In genomic region chr1:145996433-145997155, GRCh38 we compare ENCODE assay signal across 8 cellular contexts. TPM values are rescaled to one million over a fixed set of nuclear protein-coding genes. Genes with fewer than 3 reads are reported as not detected.
A peak's percentile ranks its signal among the peaks of the same experiment; 100 is the strongest.
DNase-seq lines count a peak whose midpoint lies in the region; ATAC-seq and TF ChIP-seq lines count a peak whose summit lies in the region.

TSS of gene TXNIP (minus strand) at chr1:145996579. CDS start at chr1:145996266, 313 bp downstream.

- H3K9ac ChIP-seq in OCI-LY3 (ENCODE audit: low read length) (peak within 1 kb of the TSS; percentile 98), mesendoderm (ENCODE audit: low read length) (peak within 1 kb of the TSS; percentile 57)

- H3K27ac ChIP-seq in OCI-LY3 (ENCODE audit: low read length): peak within 1 kb of the TSS; percentile 68
- no peak within 1 kb of the TSS for H3K27ac ChIP-seq in mesendoderm (ENCODE audit: low read depth, low read length)

- peak within 1 kb of the TSS; percentile 90 for H3K4me3 ChIP-seq in OCI-LY3 (ENCODE audit: low read length)
- H3K4me3 ChIP-seq in mesendoderm (ENCODE audit: low read length): peak within 1 kb of the TSS; percentile 25

- H4K5ac ChIP-seq in mesendoderm (ENCODE audit: low read length): no peak within 1 kb of the TSS

- H3K4me1 Mint-ChIP-seq in Calu3 (ENCODE audit: low read depth, unreplicated experiment): peaks cover 47% of the 10 kb centered on the region

- peaks cover 21% of the 10 kb centered on the region for H3K79me2 ChIP-seq in OCI-LY3 (ENCODE audit: low read length)
- H3K79me2 ChIP-seq in mesendoderm (ENCODE audit: control insufficient read depth, insufficient read depth, low read length): no peaks in the 10 kb centered on the region

- H3K4ac ChIP-seq in mesendoderm (ENCODE audit: low read depth, low read length): no peak within 1 kb of the TSS

- H3K4me1 ChIP-seq in OCI-LY3 (ENCODE audit: low read length): peaks cover 27% of the 10 kb centered on the region
- H3K4me1 ChIP-seq in mesendoderm (ENCODE audit: control insufficient read depth, low read depth, low read length): peaks cover 2% of the 10 kb centered on the region

- no peaks in the 10 kb centered on the region for H3K9me3 ChIP-seq in OCI-LY3 (ENCODE audit: insufficient read depth, low read length)

- no peak within 1 kb of the TSS for H4K8ac ChIP-seq in mesendoderm (ENCODE audit: low read depth, low read length)

- intact Hi-C loops in Calu3 (cut with micrococcal nuclease; ENCODE audit: unreplicated experiment): no loop called here

- H3K79me1 ChIP-seq in mesendoderm (ENCODE audit: low read length): no peaks in the 10 kb centered on the region

- no peaks in the 10 kb centered on the region for H3K27me3 Mint-ChIP-seq in Calu3 (ENCODE audit: unreplicated experiment)

- H3K56ac ChIP-seq in mesendoderm (ENCODE audit: low read length): peak within 1 kb of the TSS; percentile 85

- peaks cover 45% of the 10 kb centered on the region for H3K36me3 ChIP-seq in OCI-LY3 (replicated peaks; ENCODE audit: low read depth, low read length)
- H3K36me3 ChIP-seq in mesendoderm (ENCODE audit: control insufficient read depth, insufficient read depth, low read length): no peaks in the 10 kb centered on the region

- H2BK5ac ChIP-seq in mesendoderm (ENCODE audit: low read length): peak within 1 kb of the TSS; percentile 34

- H3K27me3 ChIP-seq in OCI-LY3 (ENCODE audit: low read depth, low read length) (no peaks in the 10 kb centered on the region), mesendoderm (ENCODE audit: insufficient read depth, low read length, poor library complexity) (no peaks in the 10 kb centered on the region)

- H2AK5ac ChIP-seq in mesendoderm (ENCODE audit: low read length): no peak within 1 kb of the TSS

- BruUV-seq in Calu3 (replicated peaks; lab: Mats Ljungman, UMichigan): no TSS peak

- H2BK120ac ChIP-seq in mesendoderm (ENCODE audit: low read depth, low read length): no peak within 1 kb of the TSS

- H3K4me2 ChIP-seq in OCI-LY3 (ENCODE audit: low read length) (peak within 1 kb of the TSS; percentile 90), mesendoderm (ENCODE audit: low read length) (peak within 1 kb of the TSS; percentile 77)

- peak within 1 kb of the TSS; percentile 83 for H3K27ac Mint-ChIP-seq in Calu3 (ENCODE audit: unreplicated experiment)

- peak; percentile 94 for DNase-seq in Calu3
- peak; percentile 98 for DNase-seq in HuH-7.5 (ENCODE audit: low spot score)
- DNase-seq in activated CD8-positive, alpha-beta memory T cell treated with anti-CD3 and anti-CD28 coated beads, Interleukin-2, amount 50 U/mL, for 4 hours: peak; percentile 87
- peak; percentile 98 for DNase-seq in mesendoderm
- DNase-seq in stimulated activated CD8-positive, alpha-beta memory T cell treated with anti-CD3 and anti-CD28 coated beads, Interleukin-12 subunit alpha, Interleukin-12 subunit beta, amount 100 ng/mL, for 4 hours (ENCODE audit: low read depth): peak; percentile 85

- no CpG with 5 or more reads among the region's 32 CpGs for WGBS in mesendoderm (ENCODE audit: extremely low coverage, insufficient coverage, low lambda C conversion rate)

- no peak within 1 kb of the TSS for H3K23ac ChIP-seq in mesendoderm (ENCODE audit: low read length)

- H2BK15ac ChIP-seq in mesendoderm (replicated peaks; ENCODE audit: low read depth): no peak within 1 kb of the TSS

- peak within 1 kb of the TSS; percentile 82 for H3K18ac ChIP-seq in mesendoderm (ENCODE audit: low read length)

- peak; percentile 91 for ATAC-seq in GM21447 (IDR thresholded peaks at IDR 0.05; ENCODE audit: unreplicated experiment)

- TF ChIP-seq CTCF in Calu3 (IDR thresholded peaks at IDR 0.05; ENCODE audit: unreplicated experiment) (no peak), OCI-LY3 (IDR thresholded peaks at IDR 0.05; ENCODE audit: low read depth, low read length) (no peak)

- no peaks in the 10 kb centered on the region for H3K9me3 Mint-ChIP-seq in Calu3 (ENCODE audit: low read depth, unreplicated experiment)

- peaks cover 41% of the 10 kb centered on the region for H4K20me1 ChIP-seq in OCI-LY3 (ENCODE audit: insufficient read depth, low read length)

- H3K4me3 Mint-ChIP-seq in Calu3 (ENCODE audit: low read depth, unreplicated experiment): peak within 1 kb of the TSS; percentile 78

- peaks cover 12% of the 10 kb centered on the region for H3K36me3 Mint-ChIP-seq in Calu3 (ENCODE audit: insufficient read depth, unreplicated experiment)

- in situ Hi-C loops in endometrial microvascular endothelial cells (cut with HindIII; ENCODE audit: inconsistent ontology term, low pct_unique_long_range_greater_than_20kb, low sequenced_read_pairs): no loop called here

- peak within 1 kb of the TSS; percentile 41; the same call in 1 of the 2 replicates for H2AFZ ChIP-seq in OCI-LY3 (ENCODE audit: low read depth, low read length)

- CTCF ChIA-PET in Calu3 (lab: Charles Lee): interaction anchor here (1.4 to 1.5 kb wide), 2 partner anchors 17 to 105 kb away, joined by 3 to 4 read pairs; no protein-coding TSS in a partner anchor

RNA-seq across cellular contexts. Expression of gene TXNIP, which starts in this region (rescaled TPM):
- total RNA-seq in Calu3 (2022) (18.5 and 27.3 TPM in 2 replicates), endometrial microvascular endothelial cells (ENCODE audit: inconsistent ontology term) (60.7 TPM)
- polyA plus RNA-seq in mesendoderm (2013, experiment 1 of 2): 2.3 TPM
- polyA plus RNA-seq in mesendoderm (2013, experiment 2 of 2): 2.0 TPM
